Comparison of ENCODE assay signal across 1 cellular context in the genomic region with DNA sequence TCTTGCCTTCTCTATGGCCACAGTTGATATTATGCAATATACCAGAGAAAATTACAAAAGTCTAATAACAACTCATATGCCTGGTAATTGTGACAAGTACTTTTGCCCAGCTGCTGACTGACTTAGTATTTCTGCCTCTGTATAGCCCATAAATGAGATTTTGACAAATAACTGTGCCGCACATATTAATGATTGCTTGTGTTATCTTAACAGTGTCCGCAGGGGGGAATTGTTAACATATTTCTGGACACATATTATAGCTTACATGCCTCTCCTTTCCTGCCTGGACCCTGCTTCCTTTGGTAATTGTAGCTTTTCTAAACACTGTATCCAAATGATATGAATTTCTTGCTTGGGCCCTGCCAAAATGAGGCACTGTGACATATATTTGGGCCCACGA.
DNase-seq lines count a peak whose midpoint lies in the region; ATAC-seq and TF ChIP-seq lines count a peak whose summit lies in the region.
"Not testable (repeated sequence)": the region's sequence is repeated elsewhere in the genome, so short reads cannot be mapped to it uniquely, and the experiment has no call there.

No MANE protein-coding gene starts in this region.

- H3K9me3 ChIP-seq in body of pancreas = not testable (repeated sequence)

- not testable (repeated sequence) for H3K4me1 ChIP-seq in body of pancreas

- DNase-seq in body of pancreas = not testable (repeated sequence)

- not testable (repeated sequence) for TF ChIP-seq POLR2A in body of pancreas (IDR thresholded peaks at IDR 0.05)

- H3K27me3 ChIP-seq in body of pancreas = not testable (repeated sequence)

- TF ChIP-seq CTCF in body of pancreas (IDR thresholded peaks at IDR 0.05) = not testable (repeated sequence)

- H3K36me3 ChIP-seq in body of pancreas (replicated peaks in 1 of 2; ENCODE audit: insufficient read depth in 1 of 2, low read depth in 2 of 2) = not testable (repeated sequence)

- peak; percentile 96 for ATAC-seq in body of pancreas

- not testable (repeated sequence) for H3K4me3 ChIP-seq in body of pancreas

- no CpG with 5 or more reads among the region's 3 CpGs for whole genome bisulfite sequencing in body of pancreas, 2 donors

- intact Hi-C loops in body of pancreas (cut with DNase I) = not testable (repeated sequence)

- H3K27ac ChIP-seq in body of pancreas = not testable (repeated sequence)
